ENCODE assay signal across 17 cellular contexts in genomic region chr4:122912810-122913575, GRCh38. TPM values are rescaled to one million over a fixed set of nuclear protein-coding genes. Genes with fewer than 3 reads are reported as not detected.
A peak's percentile ranks its signal among the peaks of the same experiment; 100 is the strongest.
DNase-seq lines count a peak whose midpoint lies in the region; ATAC-seq, FAIRE-seq and TF ChIP-seq lines count a peak whose summit lies in the region.
"Had no signal": no experiment of that assay in that cellular context is flagged by ENCODE, and none has a peak within 500 bp of the region (broad histone marks: within the 10 kb centered on the region; RNA-seq: fewer than 3 reads in every experiment).

No MANE protein-coding gene starts in this region.

- H3K9ac ChIP-seq in HepG2 (ENCODE audit: insufficient read depth, low read depth, low read length), result no peak overlapping the region

- ATAC-seq in HepG2, result no peak
- ATAC-seq in right lobe of liver, result no peak
- ATAC-seq in RWPE2 (ENCODE audit: low read depth), result no peak
- ATAC-seq in GM19351 (IDR thresholded peaks at IDR 0.05; ENCODE audit: unreplicated experiment), result no peak
- no peak for ATAC-seq in T-cell (replicated peaks in 1 of 4)

- H3K9me3 ChIP-seq in HepG2 (ENCODE audit: low read length) (no peaks in the 10 kb centered on the region), right lobe of liver (no peaks in the 10 kb centered on the region), RWPE2 (ENCODE audit: severe bottlenecking) (no peaks in the 10 kb centered on the region)

- H3K36me3 ChIP-seq in HepG2 (replicated peaks in 1 of 2; ENCODE audit: control insufficient read depth in 1 of 2, insufficient read depth in 2 of 2, low read length in 2 of 2) (no peaks in the 10 kb centered on the region; a peak in 2 of 5 replicates), right lobe of liver (peaks cover 0 to 7% (median 0%) of the 10 kb centered on the region in 4 donors), RWPE2 (ENCODE audit: low read depth) (peaks cover 55% of the 10 kb centered on the region)

- no peaks in the 10 kb centered on the region for H3K27me3 Mint-ChIP-seq in T-cell

- H3K27ac ChIP-seq in HepG2 (ENCODE audit: extremely low read length, insufficient read depth, low read length), result no peak overlapping the region
- H3K27ac ChIP-seq in right lobe of liver, result no peak overlapping the region
- H3K27ac ChIP-seq in RWPE2 (ENCODE audit: poor library complexity, severe bottlenecking), result peak overlapping the region; percentile 6

- no peaks in the 10 kb centered on the region for H3K9me3 Mint-ChIP-seq in T-cell
- H3K9me3 Mint-ChIP-seq: CD14-positive monocyte had no signal

- H3K36me3 Mint-ChIP-seq in T-cell, result peaks cover 15% of the 10 kb centered on the region

- TF ChIP-seq CTCF in HepG2 (CRISPR knock-in tag; IDR thresholded peaks at IDR 0.05) (no peak), right lobe of liver (IDR thresholded peaks at IDR 0.05) (no peak), RWPE2 (IDR thresholded peaks at IDR 0.05; ENCODE audit: poor library complexity, severe bottlenecking) (no peak)

- H3K4me2 ChIP-seq in HepG2 (ENCODE audit: low read depth, low read length), result no peak overlapping the region

- peak overlapping the region; percentile 36 for H2AFZ ChIP-seq in HepG2 (ENCODE audit: low read length)

- no peaks in the 10 kb centered on the region for H4K20me1 ChIP-seq in HepG2 (ENCODE audit: insufficient read depth, low read length)

- no peak for TF ChIP-seq POLR2A in HepG2 (IDR thresholded peaks at IDR 0.05; ENCODE audit: insufficient read depth in 1 of 2, low read depth in 2 of 2, low read length in 2 of 2)
- no peak for TF ChIP-seq POLR2A in right lobe of liver (IDR thresholded peaks at IDR 0.05)

- H3K4me1 ChIP-seq in HepG2 (ENCODE audit: insufficient read depth, low read length) (peaks cover 19% of the 10 kb centered on the region), right lobe of liver (peaks cover 0 to 30% (median 0%) of the 10 kb centered on the region in 4 donors), RWPE2 (ENCODE audit: insufficient read depth, poor library complexity, severe bottlenecking) (peaks cover 12% of the 10 kb centered on the region)

- H3K27me3 ChIP-seq in HepG2 (ENCODE audit: control insufficient read depth in 1 of 2, insufficient read depth in 2 of 2, low read length in 2 of 2) (no peaks in the 10 kb centered on the region), right lobe of liver (no peaks in the 10 kb centered on the region), RWPE2 (ENCODE audit: insufficient read depth, poor library complexity, severe bottlenecking) (no peaks in the 10 kb centered on the region)

- no peak overlapping the region for H3K4me3 ChIP-seq in HepG2 (replicated peaks in 1 of 3; ENCODE audit: insufficient read depth in 1 of 3, low read depth in 2 of 3, low read length in 3 of 3)
- no peak overlapping the region for H3K4me3 ChIP-seq in right lobe of liver
- H3K4me3 ChIP-seq in RWPE2 (ENCODE audit: severe bottlenecking), result no peak overlapping the region

- TF ChIP-seq EP300 in HepG2 (IDR thresholded peaks at IDR 0.05; ENCODE audit: low read depth in 2 of 2, low read length in 2 of 2), result no peak
- TF ChIP-seq EP300 in HepG2 (CRISPR knock-in tag; IDR thresholded peaks at IDR 0.05; ENCODE audit: borderline replicate concordance), result no peak

- in situ Hi-C loops in HepG2 (cut with HindIII; ENCODE audit: extremely low pct_ligation_motif_present, low pct_unique_long_range_greater_than_20kb), result loop anchor here (10.0 kb wide), 1 partner anchor 308 kb away; no protein-coding TSS in a partner anchor

- POLR2A ChIA-PET in HepG2 (lab: Yijun Ruan, JAX), result no interaction called here
- POLR2A ChIA-PET in T-cell (lab: Charles Lee), result no interaction called here

- CTCF ChIA-PET in HepG2 (lab: Yijun Ruan, JAX; ENCODE audit: low intra/inter-chr PET ratio, low total read pairs) (interaction anchor here (1.7 to 2.4 kb wide), 2 partner anchors 154 to 196 kb away, joined by 5 to 29 read pairs; no protein-coding TSS in a partner anchor), T-cell (lab: Charles Lee) (interaction anchor here in 1 of 2 donors (0.6 to 1.2 kb wide), 2 partner anchors 9 to 186 kb away, joined by 3 read pairs; no protein-coding TSS in a partner anchor)

- no peaks in the 10 kb centered on the region for H3K79me2 ChIP-seq in HepG2 (ENCODE audit: insufficient read depth, low read length)

- H3K4me3 Mint-ChIP-seq in T-cell, result no peak overlapping the region
- H3K4me3 Mint-ChIP-seq: CD14-positive monocyte had no signal

- no peak for FAIRE-seq in HepG2 (lab: Jason Lieb, UNC)
- FAIRE-seq: GM18507 had no signal

- intact Hi-C loops in HepG2 (cut with micrococcal nuclease; ENCODE audit: unreplicated experiment) (loop anchor here (5.0 kb wide), 1 partner anchor 86 kb away; the partner anchor contains the start of gene FGF2), right lobe of liver (cut with DNase I) (no loop called here)

- H3K4me1 Mint-ChIP-seq in T-cell, result no peaks in the 10 kb centered on the region
- H3K4me1 Mint-ChIP-seq: CD14-positive monocyte had no signal

- BruUV-seq in HepG2 (replicated peaks; lab: Mats Ljungman, UMichigan), result no TSS peak

- DNase-seq in HepG2 (ENCODE audit: low spot score) (peak; percentile 13), right lobe of liver (no peak), RWPE2 (ENCODE audit: low spot score) (no peak), foreskin melanocyte (peak; percentile 17), LoVo (ENCODE audit: low spot score) (no peak), T-cell (no peak)
- DNase-seq in effector CD8-positive, alpha-beta T cell (lab: John Stamatoyannopoulos, UW), result no peak
- DNase-seq: COR-L47; DMS153; NCI-H1105 treated with DMSO at 0.1 percent for 48 hours; NCI-H1930; NCI-H524 treated with DMSO at 0.1 percent for 48 hours; NK-92 treated with Interleukin-12 subunit alpha and Interleukin-12 subunit beta, amount 100 ng/mL, for 24 hours; OCI-M1 had no signal

- WGBS in HepG2 (ENCODE audit: low lambda C conversion rate), result 57% methylated on average over 1 of the region's 1 CpG
- WGBS in right lobe of liver (ENCODE audit: insufficient coverage, low coverage, low lambda C conversion rate, missing lambda C conversion rate), result no CpG with 5 or more reads among the region's 1 CpG

- H3K27ac Mint-ChIP-seq in T-cell, result no peak overlapping the region

- TF ChIP-seq RAD21 in HepG2 (CRISPR knock-in tag; IDR thresholded peaks at IDR 0.05), result no peak

TF ChIP-seq in HepG2, 621 proteins besides CTCF, POLR2A, EP300 and RAD21:
- no peak for TF ChIP-seq ZSCAN20 (CRISPR knock-in tag; IDR thresholded peaks at IDR 0.05; ENCODE audit: borderline replicate concordance)
- TF ChIP-seq TERF1 (CRISPR knock-in tag; IDR thresholded peaks at IDR 0.05), result no peak
- TF ChIP-seq SIX4 (CRISPR knock-in tag; IDR thresholded peaks at IDR 0.05), result 0 out of 2 replicates have a peak, but pooled peaks have one; percentile 39
- TF ChIP-seq ZNF12 (CRISPR knock-in tag; IDR thresholded peaks at IDR 0.05), result peak; percentile 31; the same call in 1 of the 2 replicates

RNA-seq across cellular contexts. Expression of gene NUDT6, which starts 9.4 kb away (rescaled TPM):
- total RNA-seq in HepG2 (2016; rRNA removed; fragmentation: Illumina TruSeq; extraction: Trizol) (8.3 and 10.6 TPM in 2 replicates), right lobe of liver (10 to 100 TPM in 5 of 6 experiments, 1 to 10 TPM in 1; 8.0 to 20.5 (median 17.1) TPM), T-cell (1 to 10 TPM; 1.3 to 4.4 (median 2.3) TPM)
- total RNA-seq in HepG2 (2016; cell fraction: cytosol; rRNA removed; fragmentation: Illumina TruSeq; extraction: Trizol; ENCODE audit: low read depth), result 2.7 and 3.7 TPM in 2 replicates
- 9.4 and 10.9 TPM in 2 replicates for total RNA-seq in HepG2 (2016; cell fraction: insoluble cytoplasmic fraction; rRNA removed; fragmentation: Illumina TruSeq; extraction: Trizol)
- 3.9 and 5.7 TPM in 2 replicates for total RNA-seq in HepG2 (2016; cell fraction: membrane; rRNA removed; fragmentation: Illumina TruSeq; extraction: Trizol)
- total RNA-seq in HepG2 (2016; cell fraction: nucleus; rRNA removed; fragmentation: Illumina TruSeq; extraction: Trizol), result 6.4 and 8.3 TPM in 2 replicates
- 4.5 and 4.8 TPM in 2 replicates for polyA plus RNA-seq in HepG2 (2011; rRNA removed)
- polyA plus RNA-seq in HepG2 (2011; cell fraction: cytosol; rRNA removed), result 3.8 and 3.9 TPM in 2 replicates
- 2.5 and 3.9 TPM in 2 replicates for polyA plus RNA-seq in HepG2 (2011; cell fraction: nucleus; rRNA removed)
- 4.0 and 5.9 TPM in 2 replicates for polyA plus RNA-seq in HepG2 (2012)
- 1.6 and 2.1 TPM in 2 replicates for polyA plus RNA-seq in HepG2 (2016; cell fraction: cytosol; fragmentation: Illumina TruSeq; extraction: Trizol; ENCODE audit: low read depth)
- polyA plus RNA-seq in HepG2 (2016; cell fraction: insoluble cytoplasmic fraction; fragmentation: Illumina TruSeq; extraction: Trizol; ENCODE audit: low read depth), result 13.8 and 15.6 TPM in 2 replicates
- 2.3 and 3.2 TPM in 2 replicates for polyA plus RNA-seq in HepG2 (2016; cell fraction: membrane; fragmentation: Illumina TruSeq; extraction: Trizol; ENCODE audit: low read depth)
- 9.6 and 10.3 TPM in 2 replicates for polyA plus RNA-seq in HepG2 (2016; cell fraction: nucleus; fragmentation: Illumina TruSeq; extraction: Trizol; ENCODE audit: insufficient read depth, low read depth)
- polyA minus RNA-seq in HepG2 (2011; rRNA and poly(A)+ RNA removed; ENCODE audit: low replicate concordance), result 3.1 and 3.8 TPM in 2 replicates
- 1.4 and 1.6 TPM in 2 replicates for polyA minus RNA-seq in HepG2 (2011; cell fraction: cytosol; rRNA and poly(A)+ RNA removed)
- 9.7 TPM in 2 replicates for polyA minus RNA-seq in HepG2 (2011; cell fraction: nucleus; rRNA and poly(A)+ RNA removed)

Comparison
In these comparisons a context has a peak if more than half of its experiments do, and no peak if none do; other contexts are left out.
1. DNase-seq: peak in HepG2 (single experiment) and foreskin melanocyte (single experiment); none in right lobe of liver (0 of 3), RWPE2 (single experiment), LoVo (single experiment), T-cell (0 of 34) and effector CD8-positive, alpha-beta T cell (single experiment).